In the genomic region with DNA sequence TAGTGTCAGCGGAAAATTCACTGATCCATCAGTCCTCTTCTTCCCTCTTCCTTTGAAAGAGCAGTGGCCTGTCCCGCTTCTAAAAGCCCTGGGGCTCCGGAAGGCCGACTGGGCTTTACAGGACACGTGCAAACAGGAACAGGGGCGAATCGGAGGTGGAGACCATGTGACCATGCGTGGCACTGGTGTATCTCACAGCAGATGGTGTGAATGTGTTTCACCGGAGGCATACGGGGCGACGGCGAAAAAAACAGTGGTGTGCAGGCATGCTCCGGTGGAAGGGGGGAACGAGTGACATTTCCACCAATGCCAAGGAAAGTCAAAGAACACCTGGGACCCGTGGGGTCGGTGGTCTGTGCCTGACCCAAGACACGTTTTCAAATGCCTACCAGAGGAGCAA, we compare ENCODE assay signal across 18 cellular contexts. TPM values are rescaled to one million over a fixed set of nuclear protein-coding genes. Genes with fewer than 3 reads are reported as not detected.
"Had no signal": no experiment of that assay in that cellular context is flagged by ENCODE, and none has a peak within 500 bp of the region (broad histone marks: within the 10 kb centered on the region; RNA-seq: fewer than 3 reads in every experiment).

No MANE protein-coding gene starts in this region.

RNA-seq across cellular contexts. Expression of a gene that starts 8.4 kb away (rescaled TPM):
- total RNA-seq: chondrocyte, colonic mucosa, dermis microvascular lymphatic vessel endothelial cell, endodermal cell, esophagus mucosa, gastrocnemius medialis, glomerular endothelial cell, heart right ventricle, kidney epithelial cell, left cardiac atrium, left lung, left ventricle myocardium superior, lower lobe of right lung, lung microvascular endothelial cell, mesenteric fat pad, mesothelial cell of epicardium, mucosa of descending colon had no signal
- polyA plus RNA-seq: heart right ventricle, keratinocyte had no signal
